ENCODE assay signal across 2 cellular contexts in genomic region chr1:55128418-55128817, GRCh38.
TF ChIP-seq lines count a peak whose summit lies in the region.

No MANE protein-coding gene starts in this region.

TF ChIP-seq in A549, 52 proteins besides CTCF, POLR2A, EP300 and RAD21 (continued from another document):
- no peak for TF ChIP-seq ZFP36 (IDR thresholded peaks at IDR 0.05; ENCODE audit: borderline replicate concordance, partially characterized antibody)

TF ChIP-seq in liver, 16 proteins besides CTCF, POLR2A, EP300 and RAD21 (continued from another document):
- TF ChIP-seq REST (IDR thresholded peaks at IDR 0.05) (no peak), MAX (IDR thresholded peaks at IDR 0.05) (no peak), YY1 (IDR thresholded peaks at IDR 0.05) (no peak), FOXA1 (IDR thresholded peaks at IDR 0.05) (peak; percentile 80), GABPA (IDR thresholded peaks at IDR 0.05 in 1 of 2, conservative IDR thresholded peaks at IDR 0.05 in 1 of 2) (no peak), FOXA2 (IDR thresholded peaks at IDR 0.05) (peak; percentile 91), RXRA (IDR thresholded peaks at IDR 0.05) (peak in 1 of 2 donors; percentile 59), SP1 (IDR thresholded peaks at IDR 0.05) (peak; percentile 54), HNF4A (conservative IDR thresholded peaks at IDR 0.05) (peak; percentile 47 to 58)
